Comparison of ENCODE assay signal across 9 cellular contexts in genomic region chr17:78127888-78128615, GRCh38. TPM values are rescaled to one million over a fixed set of nuclear protein-coding genes. Genes with fewer than 3 reads are reported as not detected.
DNase-seq lines count a peak whose midpoint lies in the region; ATAC-seq, FAIRE-seq and TF ChIP-seq lines count a peak whose summit lies in the region.
"Had no signal": no experiment of that assay in that cellular context is flagged by ENCODE, and none has a peak within 500 bp of the region (broad histone marks: within the 10 kb centered on the region; RNA-seq: fewer than 3 reads in every experiment).

No MANE protein-coding gene starts in this region.

- no peaks in the 10 kb centered on the region for H3K9me1 ChIP-seq in K562 (ENCODE audit: control insufficient read depth, insufficient read depth, low read length)

- peak overlapping the region; percentile 92 for H3K4me3 Mint-ChIP-seq in stimulated activated memory B cell treated with anti-CD40 and anti-IgM and Interleukin-4, amounts not matched to agents 10 μg/mL and 1 μg/mL and 100 μg/mL, for 72 hours

- H3K79me2 ChIP-seq in DND-41 (ENCODE audit: insufficient read depth, low read length) (peaks cover 12% of the 10 kb centered on the region), K562 (ENCODE audit: control insufficient read depth, insufficient read depth, low read length) (peaks cover 74% of the 10 kb centered on the region)

- H3K36me3 ChIP-seq in DND-41 (ENCODE audit: insufficient read depth, low read length) (peaks cover 15% of the 10 kb centered on the region), MG63 (no peaks in the 10 kb centered on the region), K562 (ENCODE audit: control insufficient read depth, insufficient read depth, low read length) (peaks cover 41% of the 10 kb centered on the region)

- CTCF ChIA-PET in K562 (lab: Yijun Ruan, JAX; ENCODE audit: low intra/inter-chr PET ratio): no interaction called here

- H4K20me1 ChIP-seq in DND-41 (ENCODE audit: insufficient read depth, low read length): peaks cover 8% of the 10 kb centered on the region; the same call in 1 of the 2 replicates
- no peaks in the 10 kb centered on the region; the same call in 1 of the 2 replicates for H4K20me1 ChIP-seq in K562 (replicated peaks; ENCODE audit: control insufficient read depth, insufficient read depth, low read length)

- DNase-seq in DND-41: no peak
- no peak for DNase-seq in MG63
- peak; percentile 71 to 80 (median 80) for DNase-seq in K562 (ENCODE audit: extremely low read depth in 1 of 4, low spot score in 3 of 4)
- DNase-seq in iPS-NIHi7 (ENCODE audit: extremely low spot score): peak; percentile 69
- no peak for DNase-seq in amniotic stem cell (lab: John Stamatoyannopoulos, UW)
- no peak for DNase-seq in NCI-H2029 treated with DMSO at 0.1 percent for 48 hours (lab: John Stamatoyannopoulos, UW)

- no peak for FAIRE-seq in K562 (lab: Jason Lieb, UNC)

- peak overlapping the region; percentile 70 for H3K9ac ChIP-seq in DND-41 (ENCODE audit: low read depth, low read length)
- H3K9ac ChIP-seq in K562 (ENCODE audit: insufficient read depth in 1 of 2, low read depth in 2 of 2, low read length in 2 of 2): peak overlapping the region; percentile 82 to 95

- in situ Hi-C loops in K562 (cut with MboI): no loop called here

- TF ChIP-seq RAD21 in K562 (CRISPR knock-in tag; conservative IDR thresholded peaks at IDR 0.05 in 1 of 2, IDR thresholded peaks at IDR 0.05 in 1 of 2): no peak

- TF ChIP-seq EP300 in K562 (IDR thresholded peaks at IDR 0.05; ENCODE audit: low read length): no peak

- H3K4me2 ChIP-seq in DND-41 (ENCODE audit: insufficient read depth, low read length) (peak overlapping the region; percentile 94), K562 (ENCODE audit: insufficient read depth, low read length) (peak overlapping the region; percentile 81)

- H3K4me1 ChIP-seq in DND-41 (ENCODE audit: insufficient read depth, low read length) (peaks cover 74% of the 10 kb centered on the region), K562 (replicated peaks in 1 of 2; ENCODE audit: control insufficient read depth in 2 of 2, insufficient read depth in 2 of 2, low read length in 2 of 2) (peaks cover 31 to 86% of the 10 kb centered on the region in 2 experiments)

- H3K27ac ChIP-seq in DND-41 (ENCODE audit: low read length) (peak overlapping the region; percentile 45), K562 (ENCODE audit: extremely low read depth, low read depth, low read length) (peak overlapping the region; percentile 81)

- TF ChIP-seq CTCF in DND-41 (IDR thresholded peaks at IDR 0.05; ENCODE audit: borderline replicate concordance, extremely low read depth, low read length, poor library complexity, severe bottlenecking): no peak
- no peak for TF ChIP-seq CTCF in K562 (IDR thresholded peaks at IDR 0.05 in 2 of 3, conservative IDR thresholded peaks at IDR 0.05 in 1 of 3; ENCODE audit: insufficient read depth in 2 of 3, low read depth in 1 of 3, low read length in 3 of 3)

- ATAC-seq in DND-41 (ENCODE audit: insufficient read depth, low read depth): no peak
- peak; percentile 66 for ATAC-seq in K562
- no peak for ATAC-seq in stimulated activated memory B cell treated with anti-CD40 and anti-IgM and Interleukin-4, amounts not matched to agents 10 μg/mL and 1 μg/mL and 100 μg/mL, for 72 hours
- ATAC-seq in HG03354 (IDR thresholded peaks at IDR 0.05; ENCODE audit: poor library complexity, severe bottlenecking, unreplicated experiment): no peak

- H3K4me3 ChIP-seq in DND-41 (ENCODE audit: low read depth in 1 of 2, low read length in 2 of 2) (peak overlapping the region; percentile 35 to 71; a peak in 3 of 4 replicates), MG63 (peak overlapping the region; percentile 49), K562 (peak overlapping the region; percentile 98)

- H3K9me3 ChIP-seq in DND-41 (ENCODE audit: insufficient read depth, low read length, severe bottlenecking) (no peaks in the 10 kb centered on the region), MG63 (no peaks in the 10 kb centered on the region), K562 (replicated peaks; ENCODE audit: control insufficient read depth, insufficient read depth, low read depth, low read length) (no peaks in the 10 kb centered on the region)

- peak overlapping the region; percentile 93 for H3K27ac Mint-ChIP-seq in stimulated activated memory B cell treated with anti-CD40 and anti-IgM and Interleukin-4, amounts not matched to agents 10 μg/mL and 1 μg/mL and 100 μg/mL, for 72 hours

- peaks cover 76% of the 10 kb centered on the region for H3K4me1 Mint-ChIP-seq in stimulated activated memory B cell treated with anti-CD40 and anti-IgM and Interleukin-4, amounts not matched to agents 10 μg/mL and 1 μg/mL and 100 μg/mL, for 72 hours

- no peaks in the 10 kb centered on the region for H3K9me3 Mint-ChIP-seq in stimulated activated memory B cell treated with anti-CD40 and anti-IgM and Interleukin-4, amounts not matched to agents 10 μg/mL and 1 μg/mL and 100 μg/mL, for 72 hours

- TSS peak; percentile 75 for BruUV-seq in K562 (replicated peaks; lab: Mats Ljungman, UMichigan)

- no peaks in the 10 kb centered on the region for H3K27me3 Mint-ChIP-seq in stimulated activated memory B cell treated with anti-CD40 and anti-IgM and Interleukin-4, amounts not matched to agents 10 μg/mL and 1 μg/mL and 100 μg/mL, for 72 hours

- intact Hi-C loops in K562 (cut with micrococcal nuclease): loop anchor here (1.0 to 5.0 kb wide), 2 partner anchors 12 to 39 kb away; partner anchors contain the start of gene SYNGR2

- POLR2A ChIA-PET in K562 (lab: Yijun Ruan, JAX): interaction anchor here (0.6 to 2.2 kb wide), 15 partner anchors 8 to 251 kb away, joined by 3 to 14 read pairs (median 3); partner anchors contain the start of genes AFMID and TK1

- H3K27me3 ChIP-seq in DND-41 (ENCODE audit: insufficient read depth, low read length, poor library complexity): no peaks in the 10 kb centered on the region
- no peaks in the 10 kb centered on the region for H3K27me3 ChIP-seq in MG63
- H3K27me3 ChIP-seq in K562 (ENCODE audit: control insufficient read depth in 2 of 2, insufficient read depth in 2 of 2, low read length in 2 of 2): no peaks in the 10 kb centered on the region

- H3K36me3 Mint-ChIP-seq in stimulated activated memory B cell treated with anti-CD40 and anti-IgM and Interleukin-4, amounts not matched to agents 10 μg/mL and 1 μg/mL and 100 μg/mL, for 72 hours: peaks cover 55% of the 10 kb centered on the region

- 1% methylated on average over 28 of the region's 46 CpGs for WGBS in K562 (ENCODE audit: insufficient coverage, low coverage, missing lambda C conversion rate)

- H2AFZ ChIP-seq in DND-41 (ENCODE audit: low read depth, low read length): peak overlapping the region; percentile 76
- 0 out of 2 replicates have a peak overlapping the region, but pooled peaks have one; percentile 13 for H2AFZ ChIP-seq in K562 (ENCODE audit: low read depth, low read length)

- peak; percentile 81 for TF ChIP-seq POLR2A in K562 (conservative IDR thresholded peaks at IDR 0.05)

RNA-seq across cellular contexts. Expression of gene TMC6, which starts 0.5 kb away (rescaled TPM):
- total RNA-seq in MG63 (2014; rRNA removed; shearing (Covaris generic); ENCODE audit: low replicate concordance): 0.32 and 2.1 TPM in 2 replicates
- total RNA-seq in K562 (2011; cell fraction: chromatin; rRNA removed; ENCODE audit: low replicate concordance): 470 and 1,385 TPM in 2 replicates
- 924 and 982 TPM in 2 replicates for total RNA-seq in K562 (2011; cell fraction: nucleolus; rRNA removed)
- total RNA-seq in K562 (2011; cell fraction: nucleoplasm; rRNA removed): 574 and 584 TPM in 2 replicates
- total RNA-seq in K562 (2014; rRNA removed) (183 and 200 TPM in 2 replicates), K562 (2014; rRNA removed; fragmentation: Illumina TruSeq; extraction: Trizol) (30.2 and 33.0 TPM in 2 replicates), K562 (2015; rRNA removed; fragmentation: Illumina TruSeq; extraction: Trizol) (64.8 and 66.9 TPM in 2 replicates), K562 (2021) (304 and 351 TPM in 2 replicates)
- polyA plus RNA-seq in K562 (2011; rRNA removed) (66.9 and 116 TPM in 2 replicates), K562 (2014; fragmentation: Illumina TruSeq; extraction: Trizol) (36.6 and 87.5 TPM in 2 replicates), K562 (2014; fragmentation: Nextera tagmentation; extraction: Ambion mirVana) (1 to 10 TPM; 4.1 to 8.2 TPM), K562 (2014; rRNA removed) (201 and 246 TPM in 2 replicates)
- 66.0 and 200 TPM in 2 replicates for polyA plus RNA-seq in K562 (2011; cell fraction: cytosol; rRNA removed)
- polyA plus RNA-seq in K562 (2011; cell fraction: nucleus; rRNA removed): 537 and 1,067 TPM in 2 replicates
- polyA plus RNA-seq in K562 (2012): 156 and 191 TPM in 2 replicates
- polyA minus RNA-seq in K562 (2011; rRNA and poly(A)+ RNA removed): 21.1 and 34.2 TPM in 2 replicates
- polyA minus RNA-seq in K562 (2011; cell fraction: cytosol; rRNA and poly(A)+ RNA removed): 97.7 and 104 TPM in 2 replicates
- polyA minus RNA-seq in K562 (2011; cell fraction: nucleus; rRNA and poly(A)+ RNA removed): 176 and 224 TPM in 2 replicates

RNA-seq across cellular contexts. Expression of gene TMC8, which starts 2.5 kb away (rescaled TPM):
- not detected in 2 replicates for total RNA-seq in MG63 (2014; rRNA removed; shearing (Covaris generic); ENCODE audit: low replicate concordance)
- total RNA-seq in K562 (2011; cell fraction: chromatin; rRNA removed; ENCODE audit: low replicate concordance): 23.0 and 64.6 TPM in 2 replicates
- 33.3 and 43.0 TPM in 2 replicates for total RNA-seq in K562 (2011; cell fraction: nucleolus; rRNA removed)
- 24.9 and 26.8 TPM in 2 replicates for total RNA-seq in K562 (2011; cell fraction: nucleoplasm; rRNA removed)
- total RNA-seq in K562 (2014; rRNA removed) (4.8 TPM in 2 replicates), K562 (2014; rRNA removed; fragmentation: Illumina TruSeq; extraction: Trizol) (1.0 and 1.3 TPM in 2 replicates), K562 (2015; rRNA removed; fragmentation: Illumina TruSeq; extraction: Trizol) (1.3 TPM in 2 replicates), K562 (2021) (8.3 and 10.3 TPM in 2 replicates)
- polyA plus RNA-seq in K562 (2011; rRNA removed) (3.5 and 6.1 TPM in 2 replicates), K562 (2014; fragmentation: Illumina TruSeq; extraction: Trizol) (2.8 and 5.7 TPM in 2 replicates), K562 (2014; fragmentation: Nextera tagmentation; extraction: Ambion mirVana) (under 1 TPM; 0.13 to 0.21 TPM), K562 (2014; rRNA removed) (4.1 and 10.9 TPM in 2 replicates)
- 1.9 and 10.1 TPM in 2 replicates for polyA plus RNA-seq in K562 (2011; cell fraction: cytosol; rRNA removed)
- polyA plus RNA-seq in K562 (2011; cell fraction: nucleus; rRNA removed): 15.8 and 47.9 TPM in 2 replicates
- polyA plus RNA-seq in K562 (2012): 7.4 and 8.2 TPM in 2 replicates
- 2.4 and 2.5 TPM in 2 replicates for polyA minus RNA-seq in K562 (2011; rRNA and poly(A)+ RNA removed)
- polyA minus RNA-seq in K562 (2011; cell fraction: cytosol; rRNA and poly(A)+ RNA removed): 2.2 and 4.6 TPM in 2 replicates
- polyA minus RNA-seq in K562 (2011; cell fraction: nucleus; rRNA and poly(A)+ RNA removed): 9.6 and 12.8 TPM in 2 replicates
- total RNA-seq: LHCN-M2 had no signal

RNA-seq across cellular contexts. Expression of gene C17orf99, which starts 18.1 kb away (rescaled TPM):
- not detected in 2 replicates for total RNA-seq in MG63 (2014; rRNA removed; shearing (Covaris generic); ENCODE audit: low replicate concordance)
- 66.4 and 86.5 TPM in 2 replicates for total RNA-seq in K562 (2011; cell fraction: chromatin; rRNA removed; ENCODE audit: low replicate concordance)
- 51.9 and 66.7 TPM in 2 replicates for total RNA-seq in K562 (2011; cell fraction: nucleolus; rRNA removed)
- total RNA-seq in K562 (2011; cell fraction: nucleoplasm; rRNA removed): 36.2 and 47.7 TPM in 2 replicates
- 16.8 and 17.3 TPM in 2 replicates for total RNA-seq in K562 (2014; rRNA removed)
- 7.1 and 7.5 TPM in 2 replicates for total RNA-seq in K562 (2014; rRNA removed; fragmentation: Illumina TruSeq; extraction: Trizol)
- 4.0 and 5.8 TPM in 2 replicates for total RNA-seq in K562 (2015; rRNA removed; fragmentation: Illumina TruSeq; extraction: Trizol)
- total RNA-seq in K562 (2021): 16.4 and 18.9 TPM in 2 replicates
- 15.9 and 16.2 TPM in 2 replicates for polyA plus RNA-seq in K562 (2011; rRNA removed)
- polyA plus RNA-seq in K562 (2011; cell fraction: cytosol; rRNA removed): 11.8 and 31.5 TPM in 2 replicates
- 30.9 and 68.9 TPM in 2 replicates for polyA plus RNA-seq in K562 (2011; cell fraction: nucleus; rRNA removed)
- polyA plus RNA-seq in K562 (2012): 4.7 and 6.4 TPM in 2 replicates
- 14.3 and 20.0 TPM in 2 replicates for polyA plus RNA-seq in K562 (2014; fragmentation: Illumina TruSeq; extraction: Trizol)
- polyA plus RNA-seq in K562 (2014; fragmentation: Nextera tagmentation; extraction: Ambion mirVana): 1 to 10 TPM; 4.1 to 7.7 TPM
- 16.4 and 19.9 TPM in 2 replicates for polyA plus RNA-seq in K562 (2014; rRNA removed)
- polyA minus RNA-seq in K562 (2011; rRNA and poly(A)+ RNA removed): 2.7 and 10.0 TPM in 2 replicates
- 6.5 and 11.1 TPM in 2 replicates for polyA minus RNA-seq in K562 (2011; cell fraction: cytosol; rRNA and poly(A)+ RNA removed)
- polyA minus RNA-seq in K562 (2011; cell fraction: nucleus; rRNA and poly(A)+ RNA removed): 5.6 and 11.8 TPM in 2 replicates
- total RNA-seq: LHCN-M2 had no signal

RNA-seq across cellular contexts. Expression of gene SYNGR2, which starts 40.3 kb away (rescaled TPM):
- 41.3 and 73.2 TPM in 2 replicates for total RNA-seq in MG63 (2014; rRNA removed; shearing (Covaris generic); ENCODE audit: low replicate concordance)
- 68.6 and 254 TPM in 2 replicates for total RNA-seq in K562 (2011; cell fraction: chromatin; rRNA removed; ENCODE audit: low replicate concordance)
- total RNA-seq in K562 (2011; cell fraction: nucleolus; rRNA removed): 327 and 339 TPM in 2 replicates
- 222 and 253 TPM in 2 replicates for total RNA-seq in K562 (2011; cell fraction: nucleoplasm; rRNA removed)
- total RNA-seq in K562 (2014; rRNA removed): 87.8 and 120 TPM in 2 replicates
- 29.7 and 44.9 TPM in 2 replicates for total RNA-seq in K562 (2014; rRNA removed; fragmentation: Illumina TruSeq; extraction: Trizol)
- 68.0 and 68.2 TPM in 2 replicates for total RNA-seq in K562 (2015; rRNA removed; fragmentation: Illumina TruSeq; extraction: Trizol)
- total RNA-seq in K562 (2021): 173 and 185 TPM in 2 replicates
- 159 and 208 TPM in 2 replicates for polyA plus RNA-seq in K562 (2011; rRNA removed)
- polyA plus RNA-seq in K562 (2011; cell fraction: cytosol; rRNA removed): 393 and 921 TPM in 2 replicates
- 163 and 222 TPM in 2 replicates for polyA plus RNA-seq in K562 (2011; cell fraction: nucleus; rRNA removed)
- 104 and 149 TPM in 2 replicates for polyA plus RNA-seq in K562 (2012)
- polyA plus RNA-seq in K562 (2014; fragmentation: Illumina TruSeq; extraction: Trizol): 167 and 172 TPM in 2 replicates
- polyA plus RNA-seq in K562 (2014; fragmentation: Nextera tagmentation; extraction: Ambion mirVana): 1 to 10 TPM; 1.4 to 7.6 TPM
- 140 and 156 TPM in 2 replicates for polyA plus RNA-seq in K562 (2014; rRNA removed)
- polyA minus RNA-seq in K562 (2011; rRNA and poly(A)+ RNA removed): 64.8 and 150 TPM in 2 replicates
- polyA minus RNA-seq in K562 (2011; cell fraction: cytosol; rRNA and poly(A)+ RNA removed): 129 and 147 TPM in 2 replicates
- polyA minus RNA-seq in K562 (2011; cell fraction: nucleus; rRNA and poly(A)+ RNA removed): 33.9 and 38.4 TPM in 2 replicates

RNA-seq across cellular contexts. Expression of gene TK1, which starts 58.8 kb away (rescaled TPM):
- 147 and 288 TPM in 2 replicates for total RNA-seq in MG63 (2014; rRNA removed; shearing (Covaris generic); ENCODE audit: low replicate concordance)
- 24.3 and 89.6 TPM in 2 replicates for total RNA-seq in K562 (2011; cell fraction: chromatin; rRNA removed; ENCODE audit: low replicate concordance)
- 88.4 and 100 TPM in 2 replicates for total RNA-seq in K562 (2011; cell fraction: nucleolus; rRNA removed)
- 53.4 and 62.0 TPM in 2 replicates for total RNA-seq in K562 (2011; cell fraction: nucleoplasm; rRNA removed)
- total RNA-seq in K562 (2014; rRNA removed) (195 and 231 TPM in 2 replicates), K562 (2014; rRNA removed; fragmentation: Illumina TruSeq; extraction: Trizol) (45.0 and 59.5 TPM in 2 replicates), K562 (2015; rRNA removed; fragmentation: Illumina TruSeq; extraction: Trizol) (97.7 and 98.0 TPM in 2 replicates), K562 (2021) (198 TPM in 2 replicates)
- polyA plus RNA-seq in K562 (2011; rRNA removed) (123 and 130 TPM in 2 replicates), K562 (2014; fragmentation: Illumina TruSeq; extraction: Trizol) (103 and 216 TPM in 2 replicates), K562 (2014; fragmentation: Nextera tagmentation; extraction: Ambion mirVana) (10 to 100 TPM in 1 of 2 experiments, 1 to 10 TPM in 1; 8.4 to 29.9 TPM), K562 (2014; rRNA removed) (192 and 280 TPM in 2 replicates)
- 232 and 546 TPM in 2 replicates for polyA plus RNA-seq in K562 (2011; cell fraction: cytosol; rRNA removed)
- 82.4 and 119 TPM in 2 replicates for polyA plus RNA-seq in K562 (2011; cell fraction: nucleus; rRNA removed)
- polyA plus RNA-seq in K562 (2012): 204 and 231 TPM in 2 replicates
- polyA minus RNA-seq in K562 (2011; rRNA and poly(A)+ RNA removed): 86.2 and 149 TPM in 2 replicates
- 121 and 135 TPM in 2 replicates for polyA minus RNA-seq in K562 (2011; cell fraction: cytosol; rRNA and poly(A)+ RNA removed)
- polyA minus RNA-seq in K562 (2011; cell fraction: nucleus; rRNA and poly(A)+ RNA removed): 32.2 and 35.5 TPM in 2 replicates

Comparison
In these comparisons a context has a peak if more than half of its experiments do, and no peak if none do; other contexts are left out.
1. DNase-seq: peak in K562 (4 of 4) and iPS-NIHi7 (single experiment); none in DND-41 (single experiment), MG63 (single experiment), amniotic stem cell (single experiment) and NCI-H2029 treated with DMSO at 0.1 percent for 48 hours (single experiment).
2. RNA of gene TMC6, which starts 0.5 kb away (total RNA-seq): 30.2 to 1,385 TPM in K562; 0.32 to 2.1 TPM in MG63; every median in the first group is over 10 times any median in the second.
3. Peak in every context shown above with its lines, with median percentiles within 50 percentile points of each other: H3K4me3 ChIP-seq.